1 cellular context compared by ENCODE assay signal in genomic region chr12:49367381-49368239, GRCh38.
A peak's percentile ranks its signal among the peaks of the same experiment; 100 is the strongest.
TF ChIP-seq lines count a peak whose summit lies in the region.

Gene SPATS2 (plus strand): TSS chr12:49367462. CDS start chr12:49461013, 93,551 bp downstream.

TF ChIP-seq in SK-N-SH, 30 proteins besides CTCF, POLR2A, EP300 and RAD21 (continued from another document):
- TF ChIP-seq RXRA (IDR thresholded peaks at IDR 0.05; ENCODE audit: borderline replicate concordance, low read depth) (no peak), FOSL2 (IDR thresholded peaks at IDR 0.05; ENCODE audit: borderline replicate concordance, low read depth) (no peak), FOXM1 (IDR thresholded peaks at IDR 0.05; ENCODE audit: low read depth) (no peak), ELF1 (IDR thresholded peaks at IDR 0.05) (no peak), CHD2 (IDR thresholded peaks at IDR 0.05; ENCODE audit: low read length, partially characterized antibody) (peak; percentile 88)
